In the genomic region with DNA sequence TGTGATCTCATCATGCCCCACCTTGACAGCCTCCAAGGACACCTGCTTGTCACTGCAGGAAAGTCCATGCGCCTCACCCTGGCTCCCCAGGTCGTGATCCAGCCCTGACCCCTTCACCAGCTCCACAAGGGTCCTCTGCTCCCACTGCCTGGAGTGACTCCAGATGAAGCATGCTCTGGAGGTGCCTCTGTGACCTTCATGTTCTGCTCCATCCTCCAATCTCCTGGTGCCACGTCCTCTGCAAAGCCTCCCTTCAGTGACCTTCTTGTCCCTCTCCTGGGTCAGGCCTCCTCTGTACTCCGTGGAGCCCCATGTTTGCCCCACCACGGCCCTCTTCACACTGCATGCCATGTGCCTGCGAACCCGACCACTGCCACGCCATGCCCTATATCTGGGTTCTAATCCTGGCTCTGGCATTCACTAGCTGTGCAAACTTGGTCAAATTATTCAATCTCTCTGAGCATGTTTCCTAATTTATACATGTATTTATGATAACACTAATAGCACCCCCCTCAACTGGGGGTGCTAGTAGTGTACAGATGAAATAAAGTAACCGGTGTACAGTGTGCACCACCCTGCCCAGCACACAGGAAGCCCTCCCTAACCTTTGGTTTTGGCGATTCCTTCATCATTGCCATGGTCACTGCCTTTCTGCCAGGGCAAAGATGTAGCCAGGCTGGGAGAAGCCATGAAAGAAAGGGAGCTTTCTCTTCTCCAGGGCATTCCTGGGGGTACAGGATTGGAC, we compare ENCODE assay signal across 9 cellular contexts.
A peak's percentile ranks its signal among the peaks of the same experiment; 100 is the strongest.
DNase-seq lines count a peak whose midpoint lies in the region; ATAC-seq, FAIRE-seq and TF ChIP-seq lines count a peak whose summit lies in the region.
"Had no signal": no experiment of that assay in that cellular context is flagged by ENCODE, and none has a peak within 500 bp of the region (broad histone marks: within the 10 kb centered on the region; RNA-seq: fewer than 3 reads in every experiment).

No MANE protein-coding gene starts in this region.

- ATAC-seq in GM21529 (IDR thresholded peaks at IDR 0.05; ENCODE audit: unreplicated experiment) (peak; percentile 39), left lobe of liver (peak; percentile 32)

- no peaks in the 10 kb centered on the region for H3K27me3 ChIP-seq in CD8-positive, alpha-beta memory T cell (ENCODE audit: insufficient read depth, low read length, poor library complexity, severe bottlenecking)
- no peaks in the 10 kb centered on the region for H3K27me3 ChIP-seq in OCI-LY1 (ENCODE audit: insufficient read depth, low read length)

- peak overlapping the region in 6 of 7 donors; percentile 63 to 80 (median 74) for H3K4me3 Mint-ChIP-seq in CD8-positive, alpha-beta memory T cell

- no peak overlapping the region for H2AFZ ChIP-seq in OCI-LY1 (ENCODE audit: low read length)

- H3K4me1 Mint-ChIP-seq in CD8-positive, alpha-beta memory T cell, result peaks cover 12 to 20% (median 19%) of the 10 kb centered on the region in 3 donors

- peaks cover 10% of the 10 kb centered on the region for H3K4me1 ChIP-seq in CD8-positive, alpha-beta memory T cell (ENCODE audit: insufficient read depth, low read length)
- peaks cover 4% of the 10 kb centered on the region for H3K4me1 ChIP-seq in OCI-LY1 (ENCODE audit: insufficient read depth, low read length, severe bottlenecking)

- in situ Hi-C loops in ACHN (cut with HindIII; ENCODE audit: low pct_ligation_motif_present, low pct_unique_long_range_greater_than_20kb, low sequenced_read_pairs), result no loop called here

- peaks cover 0 to 7% of the 10 kb centered on the region in 2 donors for H3K27me3 Mint-ChIP-seq in CD8-positive, alpha-beta memory T cell

- peak overlapping the region; percentile 38; the same call in 1 of the 2 replicates for H3K4me2 ChIP-seq in OCI-LY1 (ENCODE audit: low read length)

- no peaks in the 10 kb centered on the region for H3F3A ChIP-seq in OCI-LY1 (ENCODE audit: insufficient read depth, low read length)

- H3K9ac ChIP-seq in OCI-LY1 (ENCODE audit: low read length), result no peak overlapping the region

- no peaks in the 10 kb centered on the region for H3K9me2 ChIP-seq in OCI-LY1 (ENCODE audit: low read depth, low read length)

- H3K9me3 Mint-ChIP-seq in CD8-positive, alpha-beta memory T cell, result no peaks in the 10 kb centered on the region

- TF ChIP-seq CTCF in OCI-LY1 (IDR thresholded peaks at IDR 0.05; ENCODE audit: low read length), result no peak

- POLR2A ChIA-PET in CD8-positive, alpha-beta memory T cell (lab: Charles Lee), result no interaction called here

- peak overlapping the region in 4 of 8 donors; percentile 11 to 72 (median 41) for H3K27ac Mint-ChIP-seq in CD8-positive, alpha-beta memory T cell

- H3K79me2 ChIP-seq in OCI-LY1 (ENCODE audit: insufficient read depth, low read length), result no peaks in the 10 kb centered on the region

- DNase-seq in CD8-positive, alpha-beta memory T cell, result peak in 1 of 5 donors; percentile 36
- DNase-seq in left lobe of liver (ENCODE audit: low spot score) (no peak), NK-92 (lab: John Stamatoyannopoulos, UW; ENCODE audit: unreplicated experiment) (no peak), ACHN (no peak), frontal cortex (ENCODE audit: low spot score in 2 of 2) (no peak), middle frontal gyrus (ENCODE audit: extremely low spot score, low spot score) (no peak)

- H3K4me3 ChIP-seq in CD8-positive, alpha-beta memory T cell (ENCODE audit: low read length), result peak overlapping the region; percentile 45
- H3K4me3 ChIP-seq in OCI-LY1 (ENCODE audit: low read depth, low read length, poor library complexity, severe bottlenecking), result no peak overlapping the region
- H3K4me3 ChIP-seq: skin epidermis had no signal

- peaks cover 6 to 19% (median 7%) of the 10 kb centered on the region in 3 donors for H3K36me3 Mint-ChIP-seq in CD8-positive, alpha-beta memory T cell

- H4K20me1 ChIP-seq in OCI-LY1 (ENCODE audit: insufficient read depth, low read length), result no peaks in the 10 kb centered on the region

- no peaks in the 10 kb centered on the region for H3K36me3 ChIP-seq in CD8-positive, alpha-beta memory T cell (ENCODE audit: insufficient read depth, low read length)
- H3K36me3 ChIP-seq in OCI-LY1 (ENCODE audit: insufficient read depth, low read length), result no peaks in the 10 kb centered on the region

- CTCF ChIA-PET in CD8-positive, alpha-beta memory T cell (lab: Charles Lee), result interaction anchor here (0.7 to 4.9 kb wide), 28 partner anchors 9 to 330 kb away, joined by 3 to 47 read pairs (median 4); partner anchors contain the start of gene PARP1

- H3K9me3 ChIP-seq in CD8-positive, alpha-beta memory T cell (ENCODE audit: low read length), result no peaks in the 10 kb centered on the region
- H3K9me3 ChIP-seq in OCI-LY1 (ENCODE audit: low read length), result no peaks in the 10 kb centered on the region

- FAIRE-seq in frontal cortex (lab: Jason Lieb, UNC), result no peak

- no peak overlapping the region for H3K27ac ChIP-seq in CD8-positive, alpha-beta memory T cell (ENCODE audit: low read depth, low read length)
- no peak overlapping the region for H3K27ac ChIP-seq in OCI-LY1 (ENCODE audit: low read depth, low read length, poor library complexity, severe bottlenecking)
- H3K27ac ChIP-seq: skin epidermis had no signal
